ENCODE assay signal across 8 cellular contexts in genomic region chr10:68332259-68333057, GRCh38. TPM values are rescaled to one million over a fixed set of nuclear protein-coding genes. Genes with fewer than 3 reads are reported as not detected.
DNase-seq lines count a peak whose midpoint lies in the region; ATAC-seq, FAIRE-seq and TF ChIP-seq lines count a peak whose summit lies in the region.

TSS of gene PBLD (minus strand) at chr10:68332928. CDS start at chr10:68306844, 26,084 bp downstream.

- H3K27ac Mint-ChIP-seq in neural crest cell (ENCODE audit: unreplicated experiment), result peak within 1 kb of the TSS; percentile 100
- peak within 1 kb of the TSS; percentile 100 for H3K27ac Mint-ChIP-seq in stimulated activated naive CD8-positive, alpha-beta T cell treated with anti-CD3 and anti-CD28 coated beads, Interleukin-15, amount 100 ng/mL, for 72 hours

- peaks cover 8% of the 10 kb centered on the region for H3K27me3 Mint-ChIP-seq in neural crest cell (ENCODE audit: low read depth)
- H3K27me3 Mint-ChIP-seq in stimulated activated naive CD8-positive, alpha-beta T cell treated with anti-CD3 and anti-CD28 coated beads, Interleukin-15, amount 100 ng/mL, for 72 hours, result no peaks in the 10 kb centered on the region

- peaks cover 20% of the 10 kb centered on the region for H3K36me3 Mint-ChIP-seq in neural crest cell (ENCODE audit: low read depth)

- TF ChIP-seq CTCF in D721Med (IDR thresholded peaks at IDR 0.05; ENCODE audit: insufficient read depth, missing control alignments), result peak; percentile 40
- peak; percentile 57 for TF ChIP-seq CTCF in foreskin fibroblast (IDR thresholded peaks at IDR 0.05; ENCODE audit: low read depth, low read length)
- TF ChIP-seq CTCF in neural crest cell (conservative IDR thresholded peaks at IDR 0.05), result peak; percentile 55

- ATAC-seq in GM21529 (IDR thresholded peaks at IDR 0.05; ENCODE audit: unreplicated experiment), result peak; percentile 29
- peak; percentile 37 for ATAC-seq in stimulated activated naive CD8-positive, alpha-beta T cell treated with anti-CD3 and anti-CD28 coated beads, Interleukin-15, amount 100 ng/mL, for 72 hours

- FAIRE-seq in D721Med (lab: Jason Lieb, UNC) (no peak), RCC 7860 (lab: Jason Lieb, UNC) (no peak)

- H3K4me3 Mint-ChIP-seq in neural crest cell, result peak within 1 kb of the TSS; percentile 100
- peak within 1 kb of the TSS; percentile 91 to 99 for H3K4me3 Mint-ChIP-seq in stimulated activated naive CD8-positive, alpha-beta T cell treated with anti-CD3 and anti-CD28 coated beads, Interleukin-15, amount 100 ng/mL, for 72 hours

- peaks cover 58% of the 10 kb centered on the region for H3K4me1 Mint-ChIP-seq in neural crest cell
- H3K4me1 Mint-ChIP-seq in stimulated activated naive CD8-positive, alpha-beta T cell treated with anti-CD3 and anti-CD28 coated beads, Interleukin-15, amount 100 ng/mL, for 72 hours, result peaks cover 59% of the 10 kb centered on the region

- H3K9me3 Mint-ChIP-seq in neural crest cell, result no peaks in the 10 kb centered on the region
- H3K9me3 Mint-ChIP-seq in stimulated activated naive CD8-positive, alpha-beta T cell treated with anti-CD3 and anti-CD28 coated beads, Interleukin-15, amount 100 ng/mL, for 72 hours, result no peaks in the 10 kb centered on the region

- DNase-seq in D721Med (ENCODE audit: insufficient read length, low spot score) (no peak), RCC 7860 (ENCODE audit: low spot score) (peak; percentile 72), activated gamma-delta T cell (lab: John Stamatoyannopoulos, UW) (peak; percentile 19), foreskin fibroblast (peak; percentile 52 to 84), neural crest cell (ENCODE audit: low read depth, low spot score) (peak; percentile 60)
- DNase-seq in Jurkat, Clone E6-1 (ENCODE audit: low read depth, low spot score), result peak; percentile 69
- DNase-seq in stimulated activated naive CD8-positive, alpha-beta T cell treated with anti-CD3 and anti-CD28 coated beads, Interleukin-15, amount 100 ng/mL, for 72 hours, result peak; percentile 65 to 74

- H3K4me3 ChIP-seq in Jurkat, Clone E6-1 (ENCODE audit: low read length), result peak within 1 kb of the TSS; percentile 90
- H3K4me3 ChIP-seq in foreskin fibroblast (ENCODE audit: low read depth in 1 of 2, low read length in 2 of 2), result peak within 1 kb of the TSS; percentile 86 to 93

RNA-seq across cellular contexts. Expression of gene PBLD, which starts in this region (rescaled TPM):
- 2.5 TPM for polyA plus RNA-seq in Jurkat, Clone E6-1 (2012; ENCODE audit: insufficient read depth, insufficient read length)
- 5.0 TPM in 2 replicates for total RNA-seq in neural crest cell
